In the genomic region with DNA sequence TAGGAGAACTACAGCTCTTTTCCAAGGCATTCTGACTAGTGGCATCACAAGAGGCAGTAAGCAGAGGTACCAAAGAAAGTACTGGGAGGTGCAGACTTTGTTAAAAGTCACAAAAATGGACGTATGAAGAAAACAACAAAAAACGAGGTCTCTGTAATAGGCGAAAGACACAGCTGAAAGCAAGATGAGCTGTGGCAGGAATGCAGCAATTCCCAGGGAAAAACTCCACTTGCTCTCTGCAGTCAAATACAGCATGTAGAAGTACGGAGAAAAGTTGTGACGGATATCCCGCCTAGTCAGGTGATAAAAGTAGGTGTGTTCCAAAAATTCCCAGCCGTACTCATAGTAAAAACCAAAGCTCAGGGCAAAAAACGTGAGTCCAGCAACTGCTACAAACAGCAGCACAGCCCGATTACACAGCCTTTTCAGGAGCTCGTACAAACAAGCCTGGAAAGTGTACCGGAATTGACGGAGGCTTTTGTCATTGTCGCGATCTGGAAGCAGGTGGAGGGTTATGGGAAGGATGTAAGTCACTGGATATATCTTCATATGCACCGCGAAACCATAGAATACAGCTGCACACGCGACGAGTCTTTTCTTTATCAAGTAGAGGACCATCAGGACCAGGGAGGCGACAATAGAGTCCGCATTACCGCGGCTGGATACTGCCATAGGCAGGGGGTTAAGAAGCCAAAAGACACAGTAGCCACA, we compare ENCODE assay signal across 8 cellular contexts. TPM values are rescaled to one million over a fixed set of nuclear protein-coding genes. Genes with fewer than 3 reads are reported as not detected.
DNase-seq lines count a peak whose midpoint lies in the region; ATAC-seq and TF ChIP-seq lines count a peak whose summit lies in the region.

No MANE protein-coding gene starts in this region.

- H3K36me3 Mint-ChIP-seq in T-helper 1 cell treated with Interleukin-12 subunit alpha and Interleukin-12 subunit beta and Interleukin-4 antibody, amounts not matched to agents 30 μg/mL and 1 μg/mL, for 36 hours (ENCODE audit: low read depth): peaks cover 4% of the 10 kb centered on the region
- H3K36me3 Mint-ChIP-seq in osteocyte (ENCODE audit: unreplicated experiment): peaks cover 5% of the 10 kb centered on the region

- peak overlapping the region; percentile 84 for H3K27ac Mint-ChIP-seq in T-helper 1 cell treated with Interleukin-12 subunit alpha and Interleukin-12 subunit beta and Interleukin-4 antibody, amounts not matched to agents 30 μg/mL and 1 μg/mL, for 36 hours
- peak overlapping the region; percentile 32 for H3K27ac Mint-ChIP-seq in osteocyte (ENCODE audit: unreplicated experiment)

- peaks cover 26% of the 10 kb centered on the region for H3K4me1 Mint-ChIP-seq in T-helper 1 cell treated with Interleukin-12 subunit alpha and Interleukin-12 subunit beta and Interleukin-4 antibody, amounts not matched to agents 30 μg/mL and 1 μg/mL, for 36 hours (ENCODE audit: low read depth)
- peaks cover 17% of the 10 kb centered on the region for H3K4me1 Mint-ChIP-seq in osteocyte (ENCODE audit: unreplicated experiment)

- DNase-seq in NCI-H524 (lab: John Stamatoyannopoulos, UW) (peak; percentile 9 to 36), NCI-H524 treated with DMSO at 0.1 percent for 48 hours (lab: John Stamatoyannopoulos, UW) (no peak), fibroblast of pulmonary artery (ENCODE audit: low read depth) (no peak), osteocyte (ENCODE audit: extremely low spot score, unreplicated experiment) (peak; percentile 78), inferior parietal cortex (ENCODE audit: extremely low spot score) (no peak)

- no peaks in the 10 kb centered on the region for H3K9me3 Mint-ChIP-seq in T-helper 1 cell treated with Interleukin-12 subunit alpha and Interleukin-12 subunit beta and Interleukin-4 antibody, amounts not matched to agents 30 μg/mL and 1 μg/mL, for 36 hours
- no peaks in the 10 kb centered on the region for H3K9me3 Mint-ChIP-seq in osteocyte (ENCODE audit: unreplicated experiment)

- peaks cover 18% of the 10 kb centered on the region for H3K27me3 Mint-ChIP-seq in T-helper 1 cell treated with Interleukin-12 subunit alpha and Interleukin-12 subunit beta and Interleukin-4 antibody, amounts not matched to agents 30 μg/mL and 1 μg/mL, for 36 hours (ENCODE audit: low read depth)
- peaks cover 20% of the 10 kb centered on the region for H3K27me3 Mint-ChIP-seq in osteocyte (ENCODE audit: unreplicated experiment)

- ATAC-seq in HG02852 (IDR thresholded peaks at IDR 0.05; ENCODE audit: unreplicated experiment) (peak; percentile 12), GM21825 (IDR thresholded peaks at IDR 0.05; ENCODE audit: unreplicated experiment) (no peak)

- H3K4me3 Mint-ChIP-seq in T-helper 1 cell treated with Interleukin-12 subunit alpha and Interleukin-12 subunit beta and Interleukin-4 antibody, amounts not matched to agents 30 μg/mL and 1 μg/mL, for 36 hours: peak overlapping the region; percentile 96
- peak overlapping the region; percentile 99 for H3K4me3 Mint-ChIP-seq in osteocyte (ENCODE audit: unreplicated experiment)

- TF ChIP-seq CTCF in fibroblast of pulmonary artery (IDR thresholded peaks at IDR 0.05; ENCODE audit: low read length, missing control alignments): no peak
- no peak for TF ChIP-seq CTCF in osteocyte (IDR thresholded peaks at IDR 0.05)

- peak overlapping the region; percentile 90 for H3K4me3 ChIP-seq in fibroblast of pulmonary artery (replicated peaks; ENCODE audit: low read depth, low read length)

RNA-seq across cellular contexts. Expression of a gene that starts 1.0 kb away (rescaled TPM):
- total RNA-seq in osteocyte: 7.6 and 7.7 TPM in 2 replicates

RNA-seq across cellular contexts. Expression of a gene that starts 39.1 kb away (rescaled TPM):
- not detected in 2 replicates for total RNA-seq in osteocyte

RNA-seq across cellular contexts. Expression of a gene that starts 50.5 kb away (rescaled TPM):
- not detected in 2 replicates for total RNA-seq in osteocyte

Comparison
In these comparisons a context has a peak if more than half of its experiments do, and no peak if none do; other contexts are left out.
1. DNase-seq: peak in NCI-H524 (2 of 2) and osteocyte (single experiment); none in NCI-H524 treated with DMSO at 0.1 percent for 48 hours (single experiment), fibroblast of pulmonary artery (single experiment) and inferior parietal cortex (single experiment).